Comparison of ENCODE assay signal across 1 cellular context in genomic region chr1:243851765-243852164, GRCh38.
TF ChIP-seq lines count a peak whose summit lies in the region.

No MANE protein-coding gene starts in this region.

TF ChIP-seq in K562, 482 proteins besides CTCF, POLR2A, EP300 and RAD21 (continued from another document):
- no peak for TF ChIP-seq RREB1 (CRISPR knock-in tag; IDR thresholded peaks at IDR 0.05)
- no peak for TF ChIP-seq NR2C2 (CRISPR knock-in tag; IDR thresholded peaks at IDR 0.05)
- no peak for TF ChIP-seq NR2C2 (tag; IDR thresholded peaks at IDR 0.05)
- TF ChIP-seq HINFP (tag; conservative IDR thresholded peaks at IDR 0.05; ENCODE audit: low read depth) = no peak
- TF ChIP-seq SMARCA5 (IDR thresholded peaks at IDR 0.05) = no peak
